8 cellular contexts compared by ENCODE assay signal in the genomic region with DNA sequence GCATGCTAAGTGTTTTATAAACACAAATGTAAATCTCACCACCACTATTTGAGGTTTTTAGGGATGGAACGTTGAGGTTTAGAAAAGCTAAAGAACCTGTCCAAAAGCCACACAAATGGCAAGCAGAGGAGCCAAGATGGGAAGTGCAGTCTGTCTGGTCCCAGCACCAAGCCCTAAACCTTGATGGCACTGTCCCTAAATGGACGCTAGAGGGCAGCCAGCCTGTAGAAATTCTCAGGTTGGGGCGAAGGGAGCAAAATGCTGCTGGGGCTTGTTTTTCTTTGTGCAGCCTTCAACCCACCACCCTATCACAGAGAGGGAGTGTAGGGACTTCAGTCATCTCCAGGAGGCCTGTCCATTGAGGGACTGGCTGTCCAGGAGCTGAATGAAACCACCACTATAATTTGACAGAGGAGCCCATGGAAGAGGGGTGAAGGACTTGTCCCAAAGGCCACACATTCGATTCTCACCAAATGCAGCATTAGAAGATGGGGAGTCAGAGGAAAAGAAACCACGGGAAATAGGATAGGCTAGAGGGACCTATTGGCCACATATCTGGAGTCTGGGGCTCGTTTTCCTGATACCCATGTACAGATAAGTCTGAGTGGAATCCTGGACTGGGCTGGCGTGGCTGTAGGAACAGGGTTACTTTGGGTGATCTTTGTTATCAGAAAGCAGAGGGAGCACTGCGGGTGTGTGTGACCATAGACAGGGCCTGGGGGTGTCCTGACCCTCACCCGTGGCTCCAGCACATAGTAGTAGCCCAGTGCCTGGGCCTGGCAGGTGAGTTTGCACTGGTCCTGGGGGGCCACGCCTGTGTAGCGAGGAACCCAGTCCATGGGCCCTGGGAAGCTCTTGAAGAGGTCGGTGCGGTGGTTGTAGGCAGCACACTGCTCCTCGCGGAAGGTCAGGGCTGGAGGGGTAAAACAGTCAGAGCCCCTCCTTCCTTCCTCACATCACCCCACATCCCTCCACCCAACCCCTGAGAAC. TPM values are rescaled to one million over a fixed set of nuclear protein-coding genes. Genes with fewer than 3 reads are reported as not detected.
DNase-seq lines count a peak whose midpoint lies in the region; ATAC-seq and TF ChIP-seq lines count a peak whose summit lies in the region.

No MANE protein-coding gene starts in this region.

- H3K4me3 ChIP-seq in GM12875 (ENCODE audit: low read depth, low read length) (no peak overlapping the region), liver (ENCODE audit: low read depth in 1 of 3, low read length in 3 of 3) (no peak overlapping the region)

- peaks cover 0 to 5% (median under 1%) of the 10 kb centered on the region in 4 donors for H3K36me3 ChIP-seq in liver (ENCODE audit: control insufficient read depth in 4 of 4, insufficient read depth in 3 of 4, low read depth in 1 of 4, low read length in 3 of 4)

- peak overlapping the region in 1 of 2 donors; percentile 24 for H3K27ac ChIP-seq in liver (ENCODE audit: low read depth in 1 of 2, low read length in 2 of 2)

- DNase-seq in NCI-H460 (ENCODE audit: extremely low read depth, low read depth), result peak; percentile 76
- DNase-seq in activated CD4-positive, alpha-beta T cell treated with anti-CD3 and anti-CD28 coated beads for 1 hour, result peak; percentile 47
- peak; percentile 79 for DNase-seq in cerebellum (ENCODE audit: low spot score)
- DNase-seq in stimulated activated CD4-positive, alpha-beta T cell treated with anti-CD3 and anti-CD28 coated beads, TNF-alpha, amount 100 ng/mL, for 4 hours (ENCODE audit: low read depth in 3 of 3), result peak; percentile 28 to 51 (median 39)

- no peaks in the 10 kb centered on the region for H3K27me3 ChIP-seq in liver (ENCODE audit: control insufficient read depth in 4 of 4, insufficient read depth in 4 of 4, low read length in 3 of 4)

- TF ChIP-seq CTCF in GM12875 (IDR thresholded peaks at IDR 0.05; ENCODE audit: borderline replicate concordance, insufficient read depth, low read depth, low read length) (peak; percentile 88), liver (IDR thresholded peaks at IDR 0.05; ENCODE audit: low read depth, low read length, missing input control) (peak; percentile 91)

- H3K4me1 ChIP-seq in liver (ENCODE audit: control insufficient read depth in 4 of 4, insufficient read depth in 4 of 4, low read length in 3 of 4), result peaks cover 9 to 30% (median 18%) of the 10 kb centered on the region in 4 donors

- peak; percentile 55 for ATAC-seq in HG03196 (IDR thresholded peaks at IDR 0.05; ENCODE audit: unreplicated experiment)
- ATAC-seq in GM18873 (IDR thresholded peaks at IDR 0.05; ENCODE audit: low FRiP score, unreplicated experiment), result no peak

- H3K9ac ChIP-seq in liver (ENCODE audit: low read depth in 1 of 2, low read length in 2 of 2), result peak overlapping the region in 1 of 2 donors; percentile 28

- H3K9me3 ChIP-seq in liver (ENCODE audit: control insufficient read depth in 4 of 4, low read length in 3 of 4), result no peaks in the 10 kb centered on the region

- WGBS in liver, result 45% methylated on average over 15 of the region's 15 CpGs

- peak; percentile 91 to 95 for TF ChIP-seq RAD21 in liver (IDR thresholded peaks at IDR 0.05)

TF ChIP-seq in liver, 16 proteins besides CTCF, POLR2A, EP300 and RAD21:
- TF ChIP-seq EGR1 (IDR thresholded peaks at IDR 0.05; ENCODE audit: low read depth in 2 of 2), result no peak
- TF ChIP-seq, protein P1, sequence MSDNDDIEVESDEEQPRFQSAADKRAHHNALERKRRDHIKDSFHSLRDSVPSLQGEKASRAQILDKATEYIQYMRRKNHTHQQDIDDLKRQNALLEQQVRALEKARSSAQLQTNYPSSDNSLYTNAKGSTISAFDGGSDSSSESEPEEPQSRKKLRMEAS (IDR thresholded peaks at IDR 0.05), result no peak
- TF ChIP-seq, protein P2, sequence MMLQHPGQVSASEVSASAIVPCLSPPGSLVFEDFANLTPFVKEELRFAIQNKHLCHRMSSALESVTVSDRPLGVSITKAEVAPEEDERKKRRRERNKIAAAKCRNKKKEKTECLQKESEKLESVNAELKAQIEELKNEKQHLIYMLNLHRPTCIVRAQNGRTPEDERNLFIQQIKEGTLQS (IDR thresholded peaks at IDR 0.05), result no peak
- TF ChIP-seq RXRA (IDR thresholded peaks at IDR 0.05), result peak in 1 of 2 donors; percentile 35
- no peak for TF ChIP-seq FOXA2 (IDR thresholded peaks at IDR 0.05)
- TF ChIP-seq, protein P3, sequence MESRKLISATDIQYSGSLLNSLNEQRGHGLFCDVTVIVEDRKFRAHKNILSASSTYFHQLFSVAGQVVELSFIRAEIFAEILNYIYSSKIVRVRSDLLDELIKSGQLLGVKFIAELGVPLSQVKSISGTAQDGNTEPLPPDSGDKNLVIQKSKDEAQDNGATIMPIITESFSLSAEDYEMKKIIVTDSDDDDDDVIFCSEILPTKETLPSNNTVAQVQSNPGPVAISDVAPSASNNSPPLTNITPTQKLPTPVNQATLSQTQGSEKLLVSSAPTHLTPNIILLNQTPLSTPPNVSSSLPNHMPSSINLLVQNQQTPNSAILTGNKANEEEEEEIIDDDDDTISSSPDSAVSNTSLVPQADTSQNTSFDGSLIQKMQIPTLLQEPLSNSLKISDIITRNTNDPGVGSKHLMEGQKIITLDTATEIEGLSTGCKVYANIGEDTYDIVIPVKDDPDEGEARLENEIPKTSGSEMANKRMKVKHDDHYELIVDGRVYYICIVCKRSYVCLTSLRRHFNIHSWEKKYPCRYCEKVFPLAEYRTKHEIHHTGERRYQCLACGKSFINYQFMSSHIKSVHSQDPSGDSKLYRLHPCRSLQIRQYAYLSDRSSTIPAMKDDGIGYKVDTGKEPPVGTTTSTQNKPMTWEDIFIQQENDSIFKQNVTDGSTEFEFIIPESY (IDR thresholded peaks at IDR 0.05), result no peak
- no peak for TF ChIP-seq GABPA (IDR thresholded peaks at IDR 0.05 in 1 of 2, conservative IDR thresholded peaks at IDR 0.05 in 1 of 2)
- TF ChIP-seq TAF1 (conservative IDR thresholded peaks at IDR 0.05), result no peak
- TF ChIP-seq HNF4A (conservative IDR thresholded peaks at IDR 0.05), result peak in 1 of 2 donors; percentile 6
- TF ChIP-seq, protein P4, sequence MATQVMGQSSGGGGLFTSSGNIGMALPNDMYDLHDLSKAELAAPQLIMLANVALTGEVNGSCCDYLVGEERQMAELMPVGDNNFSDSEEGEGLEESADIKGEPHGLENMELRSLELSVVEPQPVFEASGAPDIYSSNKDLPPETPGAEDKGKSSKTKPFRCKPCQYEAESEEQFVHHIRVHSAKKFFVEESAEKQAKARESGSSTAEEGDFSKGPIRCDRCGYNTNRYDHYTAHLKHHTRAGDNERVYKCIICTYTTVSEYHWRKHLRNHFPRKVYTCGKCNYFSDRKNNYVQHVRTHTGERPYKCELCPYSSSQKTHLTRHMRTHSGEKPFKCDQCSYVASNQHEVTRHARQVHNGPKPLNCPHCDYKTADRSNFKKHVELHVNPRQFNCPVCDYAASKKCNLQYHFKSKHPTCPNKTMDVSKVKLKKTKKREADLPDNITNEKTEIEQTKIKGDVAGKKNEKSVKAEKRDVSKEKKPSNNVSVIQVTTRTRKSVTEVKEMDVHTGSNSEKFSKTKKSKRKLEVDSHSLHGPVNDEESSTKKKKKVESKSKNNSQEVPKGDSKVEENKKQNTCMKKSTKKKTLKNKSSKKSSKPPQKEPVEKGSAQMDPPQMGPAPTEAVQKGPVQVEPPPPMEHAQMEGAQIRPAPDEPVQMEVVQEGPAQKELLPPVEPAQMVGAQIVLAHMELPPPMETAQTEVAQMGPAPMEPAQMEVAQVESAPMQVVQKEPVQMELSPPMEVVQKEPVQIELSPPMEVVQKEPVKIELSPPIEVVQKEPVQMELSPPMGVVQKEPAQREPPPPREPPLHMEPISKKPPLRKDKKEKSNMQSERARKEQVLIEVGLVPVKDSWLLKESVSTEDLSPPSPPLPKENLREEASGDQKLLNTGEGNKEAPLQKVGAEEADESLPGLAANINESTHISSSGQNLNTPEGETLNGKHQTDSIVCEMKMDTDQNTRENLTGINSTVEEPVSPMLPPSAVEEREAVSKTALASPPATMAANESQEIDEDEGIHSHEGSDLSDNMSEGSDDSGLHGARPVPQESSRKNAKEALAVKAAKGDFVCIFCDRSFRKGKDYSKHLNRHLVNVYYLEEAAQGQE (IDR thresholded peaks at IDR 0.05), result no peak

RNA-seq across cellular contexts. Expression of a gene that starts 6.1 kb away (rescaled TPM):
- total RNA-seq in NCI-H460 (2014; rRNA removed; shearing (Covaris generic)), result under 0.01 and 0.14 TPM in 2 replicates
- polyA plus RNA-seq in NCI-H460 (2014; cell fraction: nucleus; rRNA removed), result not detected in 2 replicates
- total RNA-seq in cerebellum, result 2.0 TPM
- 1 to 10 TPM in 1 of 2 donors, under 1 TPM in 1; 0.28 to 2.2 TPM for total RNA-seq in liver
- polyA plus RNA-seq in liver, result under 1 TPM; 0.21 to 0.48 TPM

RNA-seq across cellular contexts. Expression of a gene that starts 9.4 kb away (rescaled TPM):
- total RNA-seq in NCI-H460 (2014; rRNA removed; shearing (Covaris generic)), result 161 and 175 TPM in 2 replicates
- 162 and 201 TPM in 2 replicates for polyA plus RNA-seq in NCI-H460 (2014; cell fraction: nucleus; rRNA removed)
- total RNA-seq in cerebellum (75.0 TPM), liver (100 to 1,000 TPM; 105 to 167 TPM)
- polyA plus RNA-seq in liver, result 100 to 1,000 TPM in 1 of 2 donors, 10 to 100 TPM in 1; 93.3 to 135 TPM

RNA-seq across cellular contexts. Expression of a gene that starts 15.5 kb away (rescaled TPM):
- 68.2 and 73.4 TPM in 2 replicates for total RNA-seq in NCI-H460 (2014; rRNA removed; shearing (Covaris generic))
- polyA plus RNA-seq in NCI-H460 (2014; cell fraction: nucleus; rRNA removed), result 85.7 and 141 TPM in 2 replicates
- total RNA-seq in cerebellum (16.8 TPM), liver (10 to 100 TPM; 13.1 to 23.8 TPM)
- 10 to 100 TPM; 14.0 to 15.4 TPM for polyA plus RNA-seq in liver

RNA-seq across cellular contexts. Expression of a gene that starts 22.3 kb away (rescaled TPM):
- total RNA-seq in NCI-H460 (2014; rRNA removed; shearing (Covaris generic)), result not detected in 2 replicates
- not detected in 2 replicates for polyA plus RNA-seq in NCI-H460 (2014; cell fraction: nucleus; rRNA removed)
- 3.8 TPM for total RNA-seq in cerebellum
- total RNA-seq in liver, result 10 to 100 TPM; 25.4 to 32.6 TPM
- 10 to 100 TPM; 46.1 to 77.1 TPM for polyA plus RNA-seq in liver

RNA-seq across cellular contexts. Expression of a gene that starts 26.5 kb away (rescaled TPM):
- total RNA-seq in NCI-H460 (2014; rRNA removed; shearing (Covaris generic)), result 27.1 and 27.3 TPM in 2 replicates
- polyA plus RNA-seq in NCI-H460 (2014; cell fraction: nucleus; rRNA removed), result 116 and 122 TPM in 2 replicates
- 25.5 TPM for total RNA-seq in cerebellum
- 100 to 1,000 TPM in 1 of 2 donors, 1 to 10 TPM in 1; 6.2 to 106 TPM for total RNA-seq in liver
- polyA plus RNA-seq in liver, result 1 to 10 TPM; 6.2 to 9.6 TPM
